Comparison of ENCODE assay signal across 12 cellular contexts in the genomic region with DNA sequence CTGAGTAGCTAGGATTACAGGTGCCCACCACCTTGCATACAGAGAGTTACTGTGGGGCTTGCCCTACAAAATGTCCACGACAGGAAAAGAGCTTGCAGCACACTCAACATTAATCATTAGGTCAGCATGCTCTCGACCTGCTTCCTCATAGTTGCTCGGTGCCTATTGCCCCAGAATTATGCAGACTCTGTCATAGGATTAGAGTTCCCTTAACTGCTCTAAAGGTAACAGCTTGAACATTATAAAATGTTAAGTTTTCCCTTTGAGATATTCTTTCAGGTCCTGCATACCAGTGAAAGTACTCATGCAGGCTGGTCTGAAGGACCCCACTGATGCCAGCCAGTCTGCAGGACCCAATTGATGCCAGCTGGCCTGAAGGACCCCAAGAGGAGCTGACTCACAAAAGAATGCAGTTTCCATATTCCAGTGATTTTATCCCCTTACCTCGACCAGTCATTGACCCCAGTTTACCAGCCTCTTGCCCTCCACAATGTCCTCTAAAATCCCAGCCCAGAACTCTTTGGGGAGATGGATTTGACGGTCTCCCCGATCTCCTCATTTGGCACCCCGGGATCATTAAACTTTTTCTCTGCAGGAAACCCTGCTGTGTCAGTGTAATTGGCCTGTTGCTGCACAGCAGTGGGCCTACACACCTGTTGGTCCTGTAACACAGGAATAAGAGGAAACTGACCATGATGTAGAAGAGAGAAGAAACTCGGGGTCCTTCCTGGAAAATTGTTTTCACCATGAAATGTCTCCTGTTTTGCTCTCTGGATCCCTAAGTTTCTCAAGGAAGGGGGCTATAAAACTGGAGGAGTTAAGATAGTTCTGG. TPM values are rescaled to one million over a fixed set of nuclear protein-coding genes. Genes with fewer than 3 reads are reported as not detected.
DNase-seq lines count a peak whose midpoint lies in the region; ATAC-seq and TF ChIP-seq lines count a peak whose summit lies in the region.
"Had no signal": no experiment of that assay in that cellular context is flagged by ENCODE, and none has a peak within 500 bp of the region (broad histone marks: within the 10 kb centered on the region; RNA-seq: fewer than 3 reads in every experiment).

No MANE protein-coding gene starts in this region.

- H3K27me3 ChIP-seq in CD4-positive, alpha-beta T cell (ENCODE audit: control insufficient read depth, insufficient read depth, low read length) = no peaks in the 10 kb centered on the region
- H3K27me3 ChIP-seq in IMR-90 (ENCODE audit: control insufficient read depth, insufficient read depth, low read length) = peaks cover 1% of the 10 kb centered on the region
- H3K27me3 ChIP-seq: cardiac muscle cell had no signal

- no TSS peak for BruUV-seq in IMR-90 (replicated peaks; lab: Mats Ljungman, UMichigan)

- no peak for DNase-seq in CD4-positive, alpha-beta T cell
- DNase-seq in IMR-90 (peak; percentile 34), natural killer cell (no peak), mesothelial cell of epicardium (ENCODE audit: low spot score in 2 of 2, unreplicated experiment in 2 of 2) (no peak), NCI-H128 (lab: John Stamatoyannopoulos, UW; ENCODE audit: unreplicated experiment) (no peak), NCI-H226 (no peak)
- no peak for DNase-seq in central memory CD8-positive, alpha-beta T cell (ENCODE audit: low spot score in 2 of 2)
- DNase-seq: activated CD4-positive, alpha-beta T cell treated with anti-CD3 and anti-CD28 coated beads, Interleukin-2, amount 50 U/mL, for 1 hour; NCI-H1930 had no signal

- H2BK20ac ChIP-seq in IMR-90 (ENCODE audit: low read depth, low read length) = no peak overlapping the region

- H4K8ac ChIP-seq in IMR-90 (ENCODE audit: low read depth in 2 of 2, low read length in 2 of 2) = no peak overlapping the region

- CTCF ChIA-PET in CD4-positive, alpha-beta T cell (lab: Charles Lee) = interaction anchor here (0.8 to 4.7 kb wide), 3 partner anchors 10 to 19 kb away, joined by 3 to 19 read pairs (median 4); a partner anchor contains a TSS
- CTCF ChIA-PET in IMR-90 (lab: Yijun Ruan, JAX) = no interaction called here

- no peaks in the 10 kb centered on the region for H3K9me3 ChIP-seq in CD4-positive, alpha-beta T cell (ENCODE audit: control insufficient read depth, low read length)
- no peaks in the 10 kb centered on the region for H3K9me3 ChIP-seq in IMR-90 (ENCODE audit: control insufficient read depth, insufficient read depth, low read length)

- no peak overlapping the region for H3K14ac ChIP-seq in IMR-90 (replicated peaks; ENCODE audit: low read depth, low read length)

- no peak overlapping the region for H2AK5ac ChIP-seq in IMR-90 (ENCODE audit: low read depth, low read length)

- H3K23ac ChIP-seq in IMR-90 (ENCODE audit: low read depth, low read length) = no peak overlapping the region

- no peak for TF ChIP-seq RAD21 in IMR-90 (IDR thresholded peaks at IDR 0.05; ENCODE audit: low read length)

- no peaks in the 10 kb centered on the region for H3K79me1 ChIP-seq in IMR-90 (ENCODE audit: low read depth in 1 of 2, low read length in 2 of 2)

- TF ChIP-seq CTCF in CD4-positive, alpha-beta T cell (IDR thresholded peaks at IDR 0.05) = no peak
- TF ChIP-seq CTCF in IMR-90 (conservative IDR thresholded peaks at IDR 0.05; ENCODE audit: low read depth, low read length) = no peak
- no peak for TF ChIP-seq CTCF in natural killer cell (IDR thresholded peaks at IDR 0.05)
- no peak for TF ChIP-seq CTCF in mesothelial cell of epicardium (IDR thresholded peaks at IDR 0.05; ENCODE audit: unreplicated experiment)

- no peak overlapping the region for H4K91ac ChIP-seq in IMR-90 (ENCODE audit: insufficient read depth, low read depth, low read length)

- intact Hi-C loops in CD4-positive, alpha-beta T cell (cut with DNase I, micrococcal nuclease) = no loop called here
- intact Hi-C loops in IMR-90 (cut with micrococcal nuclease) = no loop called here
- intact Hi-C loops in natural killer cell (cut with micrococcal nuclease) = no loop called here

- dilution Hi-C loops in IMR-90 (cut with HindIII; ENCODE audit: low sequenced_read_pairs, unreplicated experiment) = no loop called here

- no peak for ATAC-seq in CD4-positive, alpha-beta T cell (ENCODE audit: poor library complexity)
- ATAC-seq in IMR-90 (ENCODE audit: low read depth) (peak; percentile 49), natural killer cell (peak in 1 of 3 donors; percentile 54), GM19023 (IDR thresholded peaks at IDR 0.05; ENCODE audit: unreplicated experiment) (no peak)
- no peak for ATAC-seq in central memory CD8-positive, alpha-beta T cell (replicated peaks; ENCODE audit: extremely low read depth, poor library complexity, severe bottlenecking)

- peaks cover 82% of the 10 kb centered on the region for H3K4me1 Mint-ChIP-seq in CD4-positive, alpha-beta T cell (ENCODE audit: low read depth)
- peaks cover 53% of the 10 kb centered on the region for H3K4me1 Mint-ChIP-seq in central memory CD8-positive, alpha-beta T cell
- H3K4me1 Mint-ChIP-seq in natural killer cell (peaks cover 64 to 65% of the 10 kb centered on the region in 2 donors), mesothelial cell of epicardium (peaks cover 9% of the 10 kb centered on the region)

- H2AK9ac ChIP-seq in IMR-90 (replicated peaks; ENCODE audit: low read depth, low read length, poor library complexity) = no peak overlapping the region

- H4K5ac ChIP-seq in IMR-90 (ENCODE audit: low read depth, low read length) = no peak overlapping the region

- H2BK120ac ChIP-seq in IMR-90 (ENCODE audit: low read depth, low read length) = no peak overlapping the region

- H3K27me3 Mint-ChIP-seq in CD4-positive, alpha-beta T cell = no peaks in the 10 kb centered on the region
- no peaks in the 10 kb centered on the region for H3K27me3 Mint-ChIP-seq in central memory CD8-positive, alpha-beta T cell
- H3K27me3 Mint-ChIP-seq in natural killer cell (ENCODE audit: low read depth in 2 of 2) (no peaks in the 10 kb centered on the region), mesothelial cell of epicardium (ENCODE audit: low read depth) (peaks cover 9% of the 10 kb centered on the region)

- H3K9me1 ChIP-seq in IMR-90 (ENCODE audit: insufficient read depth, low read length) = peaks cover 4% of the 10 kb centered on the region; the same call in 1 of the 2 replicates

- peaks cover 81% of the 10 kb centered on the region for H3K36me3 Mint-ChIP-seq in CD4-positive, alpha-beta T cell (ENCODE audit: low read depth)
- H3K36me3 Mint-ChIP-seq in central memory CD8-positive, alpha-beta T cell (ENCODE audit: insufficient read depth) = peaks cover 31% of the 10 kb centered on the region
- H3K36me3 Mint-ChIP-seq in natural killer cell = no peaks in the 10 kb centered on the region
- no peaks in the 10 kb centered on the region for H3K36me3 Mint-ChIP-seq in mesothelial cell of epicardium

- no peak overlapping the region for H3K9ac ChIP-seq in IMR-90 (ENCODE audit: low read depth, low read length)

- no peak overlapping the region for H3K18ac ChIP-seq in IMR-90 (ENCODE audit: low read depth, low read length)

- no peak overlapping the region for H3K4me3 Mint-ChIP-seq in CD4-positive, alpha-beta T cell
- H3K4me3 Mint-ChIP-seq in central memory CD8-positive, alpha-beta T cell = no peak overlapping the region
- H3K4me3 Mint-ChIP-seq in natural killer cell (peak overlapping the region; percentile 21), mesothelial cell of epicardium (no peak overlapping the region)

- H3K27ac ChIP-seq in CD4-positive, alpha-beta T cell (ENCODE audit: low read depth, low read length) = peak overlapping the region; percentile 10
- no peak overlapping the region for H3K27ac ChIP-seq in IMR-90 (ENCODE audit: insufficient read depth, low read length)
- H3K27ac ChIP-seq: cardiac muscle cell, RWPE1 had no signal

- no peaks in the 10 kb centered on the region for H3K9me3 Mint-ChIP-seq in CD4-positive, alpha-beta T cell
- no peaks in the 10 kb centered on the region for H3K9me3 Mint-ChIP-seq in central memory CD8-positive, alpha-beta T cell
- H3K9me3 Mint-ChIP-seq in natural killer cell = no peaks in the 10 kb centered on the region
- peaks cover 5% of the 10 kb centered on the region for H3K9me3 Mint-ChIP-seq in mesothelial cell of epicardium

- H3K27ac Mint-ChIP-seq in CD4-positive, alpha-beta T cell = peak overlapping the region; percentile 83
- H3K27ac Mint-ChIP-seq in central memory CD8-positive, alpha-beta T cell (ENCODE audit: low read depth) = peak overlapping the region; percentile 19
- peak overlapping the region; percentile 78 to 100 for H3K27ac Mint-ChIP-seq in natural killer cell
- no peak overlapping the region for H3K27ac Mint-ChIP-seq in mesothelial cell of epicardium

- no peak overlapping the region for H2BK5ac ChIP-seq in IMR-90 (ENCODE audit: low read depth, low read length, poor library complexity, severe bottlenecking)

- no peaks in the 10 kb centered on the region for H4K20me1 ChIP-seq in IMR-90 (ENCODE audit: insufficient read depth, low read length)

- TF ChIP-seq POLR2A in IMR-90 (IDR thresholded peaks at IDR 0.05; ENCODE audit: low read depth, low read length) = no peak

- in situ Hi-C loops in IMR-90 (cut with MboI; ENCODE audit: low sequenced_read_pairs) = no loop called here

- no peaks in the 10 kb centered on the region; the same call in 1 of the 2 replicates for H3K4me1 ChIP-seq in IMR-90 (ENCODE audit: control insufficient read depth, insufficient read depth, low read length)

- no CpG with 5 or more reads among the region's 8 CpGs for WGBS in IMR-90 (ENCODE audit: extremely low coverage in 2 of 2, insufficient read length in 1 of 2), 2 experiments

- POLR2A ChIA-PET in CD4-positive, alpha-beta T cell (lab: Charles Lee) = interaction anchor here (1.1 to 1.3 kb wide), 2 partner anchors 10 to 12 kb away, joined by 4 to 11 read pairs; a partner anchor contains a TSS
- POLR2A ChIA-PET in IMR-90 (lab: Charles Lee; ENCODE audit: unreplicated experiment) = no interaction called here

- no peak overlapping the region for H3K56ac ChIP-seq in IMR-90 (ENCODE audit: extremely low read depth, insufficient read depth, low read length)

- no peak overlapping the region for H3K4me3 ChIP-seq in IMR-90 (ENCODE audit: insufficient read depth, low read depth, low read length)
- H3K4me3 ChIP-seq: cardiac muscle cell had no signal

- no peak overlapping the region for H2AFZ ChIP-seq in IMR-90 (replicated peaks; ENCODE audit: low read length, poor library complexity)

- no peaks in the 10 kb centered on the region for H3K36me3 ChIP-seq in IMR-90 (ENCODE audit: control insufficient read depth, insufficient read depth, low read length)
- H3K36me3 ChIP-seq: cardiac muscle cell had no signal

- H3K4me2 ChIP-seq in IMR-90 (ENCODE audit: low read depth, low read length) = no peak overlapping the region

- H3K4ac ChIP-seq in IMR-90 (ENCODE audit: low read depth, low read length) = no peak overlapping the region

- no peak overlapping the region for H2BK15ac ChIP-seq in IMR-90 (ENCODE audit: low read depth, low read length)

RNA-seq across cellular contexts. Expression of a gene that starts 10.6 kb away (rescaled TPM):
- 10 to 100 TPM; 50.6 to 54.7 TPM for total RNA-seq in CD4-positive, alpha-beta T cell
- total RNA-seq in IMR-90 (2012; rRNA removed) (0.28 TPM in 1 of 2 replicates, not detected in the other), natural killer cell (10 to 100 TPM; 73.2 to 91.0 (median 78.0) TPM), mesothelial cell of epicardium (0.22 TPM in 1 of 3 replicates, not detected in the others)
- 0.12 and 0.17 TPM in 2 replicates for polyA plus RNA-seq in IMR-90 (2012; rRNA removed)
- polyA plus RNA-seq in IMR-90 (2012; cell fraction: cytosol; rRNA removed) = 0.38 and 0.51 TPM in 2 replicates
- polyA plus RNA-seq in IMR-90 (2012; cell fraction: nucleus; rRNA removed; ENCODE audit: low replicate concordance) = 0.08 and 0.14 TPM in 2 replicates
- total RNA-seq: cardiac muscle cell had no signal

RNA-seq across cellular contexts. Expression of a gene that starts 11.6 kb away (rescaled TPM):
- under 1 TPM; 0.56 to 0.71 TPM for total RNA-seq in CD4-positive, alpha-beta T cell
- total RNA-seq in IMR-90 (2012; rRNA removed) = under 0.01 TPM in 1 of 2 replicates, not detected in the other
- 0.11 and 0.17 TPM in 2 replicates for polyA plus RNA-seq in IMR-90 (2012; rRNA removed)
- polyA plus RNA-seq in IMR-90 (2012; cell fraction: cytosol; rRNA removed) = 0.37 and 1.6 TPM in 2 replicates
- polyA plus RNA-seq in IMR-90 (2012; cell fraction: nucleus; rRNA removed; ENCODE audit: low replicate concordance) = 1.4 and 1.5 TPM in 2 replicates
- 1 to 10 TPM in 2 of 3 donors, under 1 TPM in 1; 0.92 to 1.6 (median 1.6) TPM for total RNA-seq in natural killer cell
- 1.9 to 2.0 TPM (median 2.0 TPM) in 3 replicates for total RNA-seq in mesothelial cell of epicardium

RNA-seq across cellular contexts. Expression of a gene that starts 37.1 kb away (rescaled TPM):
- under 1 TPM in 1 of 2 experiments, not detected in 1; 0.03 TPM for total RNA-seq in CD4-positive, alpha-beta T cell
- not detected in 2 replicates for total RNA-seq in IMR-90 (2012; rRNA removed)
- polyA plus RNA-seq in IMR-90 (2012; rRNA removed) = not detected in 2 replicates
- under 0.01 TPM in 1 of 2 replicates, not detected in the other for polyA plus RNA-seq in IMR-90 (2012; cell fraction: cytosol; rRNA removed)
- polyA plus RNA-seq in IMR-90 (2012; cell fraction: nucleus; rRNA removed; ENCODE audit: low replicate concordance) = 0.01 and 0.07 TPM in 2 replicates
- total RNA-seq in natural killer cell = under 1 TPM; 0.10 to 0.14 (median 0.14) TPM
- total RNA-seq in mesothelial cell of epicardium = 0.14 to 0.60 TPM (median 0.51 TPM) in 3 replicates
- polyA plus RNA-seq: cardiac muscle cell had no signal

Comparison
In these comparisons a context has a peak if more than half of its experiments do, and no peak if none do; other contexts are left out.
1. RNA of a gene that starts 10.6 kb away (total RNA-seq): 73.2 to 91.0 TPM in natural killer cell and 50.6 to 54.7 TPM in CD4-positive, alpha-beta T cell; 0.22 TPM in mesothelial cell of epicardium and 0.28 TPM in IMR-90; every median in the first group is over 10 times any median in the second.